9 cellular contexts compared by ENCODE assay signal in genomic region chr2:191038241-191038725, GRCh38. TPM values are rescaled to one million over a fixed set of nuclear protein-coding genes. Genes with fewer than 3 reads are reported as not detected.
DNase-seq lines count a peak whose midpoint lies in the region; ATAC-seq and TF ChIP-seq lines count a peak whose summit lies in the region.
"Had no signal": no experiment of that assay in that cellular context is flagged by ENCODE, and none has a peak within 500 bp of the region (broad histone marks: within the 10 kb centered on the region; RNA-seq: fewer than 3 reads in every experiment).

No MANE protein-coding gene starts in this region.

- TF ChIP-seq CTCF in left lung (IDR thresholded peaks at IDR 0.05) (no peak), right atrium auricular region (IDR thresholded peaks at IDR 0.05) (no peak)

- H3K27ac ChIP-seq in left lung (peak overlapping the region in 1 of 2 donors; percentile 72), right atrium auricular region (no peak overlapping the region)

- peak overlapping the region; percentile 74 for H3K27ac Mint-ChIP-seq in activated naive CD4-positive, alpha-beta T cell treated with anti-CD3 and anti-CD28 coated beads, Interleukin-2, amount 50 U/mL, for 24 hours

- intact Hi-C loops in left lung (cut with DNase I): loop anchor here in 1 of 2 donors (10.0 kb wide), 1 partner anchor 253 kb away; no protein-coding TSS in a partner anchor

- H3K9me3 ChIP-seq in left lung (no peaks in the 10 kb centered on the region), right atrium auricular region (no peaks in the 10 kb centered on the region)

- H3K4me1 ChIP-seq in left lung (peaks cover 0 to 21% of the 10 kb centered on the region in 2 donors), right atrium auricular region (no peaks in the 10 kb centered on the region)

- DNase-seq in GM03348 (ENCODE audit: low spot score): peak; percentile 57
- peak; percentile 58 for DNase-seq in HS-5 (ENCODE audit: low read depth)
- no peak for DNase-seq in left lung
- no peak for DNase-seq in right atrium auricular region (ENCODE audit: low spot score)
- no peak for DNase-seq in NCI-H1105 (lab: John Stamatoyannopoulos, UW)
- no peak for DNase-seq in ureter (ENCODE audit: low spot score)
- DNase-seq: NCI-H2227 treated with DMSO at 0.1 percent for 48 hours had no signal

- no peaks in the 10 kb centered on the region for H3K36me3 ChIP-seq in left lung
- peaks cover 15% of the 10 kb centered on the region for H3K36me3 ChIP-seq in right atrium auricular region

- H3K4me3 Mint-ChIP-seq in activated naive CD4-positive, alpha-beta T cell treated with anti-CD3 and anti-CD28 coated beads, Interleukin-2, amount 50 U/mL, for 24 hours: peak overlapping the region; percentile 3

- H3K9me3 Mint-ChIP-seq in activated naive CD4-positive, alpha-beta T cell treated with anti-CD3 and anti-CD28 coated beads, Interleukin-2, amount 50 U/mL, for 24 hours: no peaks in the 10 kb centered on the region

- ATAC-seq in left lung (peak; percentile 28), HG02759 (IDR thresholded peaks at IDR 0.05; ENCODE audit: unreplicated experiment) (no peak)

- H3K27me3 Mint-ChIP-seq in activated naive CD4-positive, alpha-beta T cell treated with anti-CD3 and anti-CD28 coated beads, Interleukin-2, amount 50 U/mL, for 24 hours: no peaks in the 10 kb centered on the region

- no peak overlapping the region for H3K4me3 ChIP-seq in left lung
- no peak overlapping the region for H3K4me3 ChIP-seq in right atrium auricular region

- peaks cover 40% of the 10 kb centered on the region for H3K4me1 Mint-ChIP-seq in activated naive CD4-positive, alpha-beta T cell treated with anti-CD3 and anti-CD28 coated beads, Interleukin-2, amount 50 U/mL, for 24 hours

- peaks cover 21% of the 10 kb centered on the region for H3K36me3 Mint-ChIP-seq in activated naive CD4-positive, alpha-beta T cell treated with anti-CD3 and anti-CD28 coated beads, Interleukin-2, amount 50 U/mL, for 24 hours

- no peaks in the 10 kb centered on the region for H3K27me3 ChIP-seq in left lung
- H3K27me3 ChIP-seq in right atrium auricular region: no peaks in the 10 kb centered on the region

RNA-seq across cellular contexts. Expression of gene STAT1, which starts 24.3 kb away (rescaled TPM):
- total RNA-seq in left lung: 100 to 1,000 TPM; 118 to 144 TPM
- 10 to 100 TPM; 34.8 to 36.6 TPM for total RNA-seq in right atrium auricular region
- total RNA-seq in ureter: 84.1 TPM

Comparison
In these comparisons a context has a peak if more than half of its experiments do, and no peak if none do; other contexts are left out.
1. DNase-seq: peak in GM03348 (single experiment) and HS-5 (single experiment); none in left lung (0 of 2), right atrium auricular region (single experiment), NCI-H1105 (single experiment) and ureter (single experiment).